11 cellular contexts compared by ENCODE assay signal in genomic region chr6:132414761-132415160, GRCh38.
"Had no signal": no experiment of that assay in that cellular context is flagged by ENCODE, and none has a peak within 500 bp of the region (broad histone marks: within the 10 kb centered on the region; RNA-seq: fewer than 3 reads in every experiment).

No MANE protein-coding gene starts in this region.

- H3K4me1 ChIP-seq: body of pancreas, psoas muscle had no signal

- DNase-seq: activated CD4-positive, alpha-beta T cell treated with anti-CD3 and anti-CD28 coated beads, Interleukin-2, amount 50 U/mL, for 1 hour; activated CD4-positive, CD25-positive, alpha-beta regulatory T cell; activated effector memory CD4-positive, alpha-beta T cell treated with Interleukin-2 at 50 U/mL for 16 hours; activated T-cell treated with anti-CD3 and anti-CD28 coated beads for 4 hours; amniotic stem cell; body of pancreas; left colon; mammary epithelial cell; psoas muscle; stimulated activated CD4-positive, alpha-beta T cell treated with anti-CD3 and anti-CD28 coated beads, Interleukin-2, amount 100 ng/mL, for 48 hours; stimulated activated naive CD8-positive, alpha-beta T cell treated with anti-CD3 and anti-CD28 coated beads, Interleukin-15, Interleukin-2, amounts not matched to agents 100 U/mL and 50 U/mL, for 24 hours had no signal

- H3K9me3 ChIP-seq: body of pancreas had no signal

- H3K27me3 ChIP-seq: body of pancreas had no signal

- ATAC-seq: body of pancreas; left colon; psoas muscle; stimulated activated naive CD8-positive, alpha-beta T cell treated with anti-CD3 and anti-CD28 coated beads, Interleukin-15, Interleukin-2, amounts not matched to agents 100 U/mL and 50 U/mL, for 24 hours had no signal

- H3K4me3 ChIP-seq: body of pancreas, psoas muscle had no signal

- H3K27ac ChIP-seq: body of pancreas, psoas muscle had no signal
